1 cellular context compared by ENCODE assay signal in the genomic region with DNA sequence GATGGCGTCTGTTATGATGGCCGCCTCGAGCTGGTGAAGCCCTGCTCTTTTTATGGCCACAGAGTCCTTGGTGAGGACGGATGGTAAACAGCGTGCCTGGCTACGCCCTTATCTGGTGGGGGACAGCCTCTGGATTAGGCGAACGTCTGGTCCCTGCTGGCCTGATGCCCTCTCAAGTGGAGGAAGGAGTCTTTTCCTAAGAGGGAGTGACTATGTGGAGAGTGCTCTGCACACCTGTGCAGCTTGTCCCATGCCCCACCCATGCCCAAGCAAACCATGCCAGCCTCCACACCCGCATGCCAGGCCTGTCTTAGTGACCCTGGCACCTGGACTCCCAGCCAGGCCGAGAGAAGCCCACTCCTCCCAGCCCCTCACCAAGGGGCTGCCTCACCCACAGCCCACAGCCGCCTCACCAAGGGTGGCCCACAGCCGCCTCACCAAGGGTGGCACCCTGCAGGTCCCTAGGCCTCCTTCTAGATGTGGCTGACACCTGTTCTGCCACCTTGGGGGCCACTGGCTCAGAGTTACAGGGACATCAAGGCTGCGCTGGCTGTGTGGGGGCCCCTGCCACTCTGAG.
TF ChIP-seq lines count a peak whose summit lies in the region.

No MANE protein-coding gene starts in this region.

TF ChIP-seq in HepG2, 621 proteins besides CTCF, POLR2A, EP300 and RAD21 (continued from another document):
- TF ChIP-seq ZNF629 (CRISPR knock-in tag; conservative IDR thresholded peaks at IDR 0.05): no peak
- no peak for TF ChIP-seq ZNF580 (CRISPR knock-in tag; IDR thresholded peaks at IDR 0.05; ENCODE audit: borderline replicate concordance, low read depth)
- TF ChIP-seq CREB1 (IDR thresholded peaks at IDR 0.05): no peak
- TF ChIP-seq CREB1 (CRISPR knock-in tag; IDR thresholded peaks at IDR 0.05): no peak
- no peak for TF ChIP-seq FOXJ3 (CRISPR knock-in tag; IDR thresholded peaks at IDR 0.05; ENCODE audit: borderline replicate concordance)
- TF ChIP-seq HMG20A (CRISPR knock-in tag; IDR thresholded peaks at IDR 0.05; ENCODE audit: borderline replicate concordance): no peak
- TF ChIP-seq, protein P1, sequence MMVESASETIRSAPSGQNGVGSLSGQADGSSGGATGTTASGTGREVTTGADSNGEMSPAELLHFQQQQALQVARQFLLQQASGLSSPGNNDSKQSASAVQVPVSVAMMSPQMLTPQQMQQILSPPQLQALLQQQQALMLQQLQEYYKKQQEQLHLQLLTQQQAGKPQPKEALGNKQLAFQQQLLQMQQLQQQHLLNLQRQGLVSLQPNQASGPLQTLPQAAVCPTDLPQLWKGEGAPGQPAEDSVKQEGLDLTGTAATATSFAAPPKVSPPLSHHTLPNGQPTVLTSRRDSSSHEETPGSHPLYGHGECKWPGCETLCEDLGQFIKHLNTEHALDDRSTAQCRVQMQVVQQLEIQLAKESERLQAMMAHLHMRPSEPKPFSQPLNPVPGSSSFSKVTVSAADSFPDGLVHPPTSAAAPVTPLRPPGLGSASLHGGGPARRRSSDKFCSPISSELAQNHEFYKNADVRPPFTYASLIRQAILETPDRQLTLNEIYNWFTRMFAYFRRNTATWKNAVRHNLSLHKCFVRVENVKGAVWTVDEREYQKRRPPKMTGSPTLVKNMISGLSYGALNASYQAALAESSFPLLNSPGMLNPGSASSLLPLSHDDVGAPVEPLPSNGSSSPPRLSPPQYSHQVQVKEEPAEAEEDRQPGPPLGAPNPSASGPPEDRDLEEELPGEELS (CRISPR knock-in tag; IDR thresholded peaks at IDR 0.05): no peak
- no peak for TF ChIP-seq MEIS2 (CRISPR knock-in tag; IDR thresholded peaks at IDR 0.05)
- TF ChIP-seq ZMAT3 (CRISPR knock-in tag; conservative IDR thresholded peaks at IDR 0.05): no peak
- no peak for TF ChIP-seq TCF7 (IDR thresholded peaks at IDR 0.05; ENCODE audit: low read depth)
- no peak for TF ChIP-seq ZNF446 (CRISPR knock-in tag; IDR thresholded peaks at IDR 0.05)
- no peak for TF ChIP-seq ZNF44 (CRISPR knock-in tag; IDR thresholded peaks at IDR 0.05)
- no peak for TF ChIP-seq ZNF570 (CRISPR knock-in tag; IDR thresholded peaks at IDR 0.05; ENCODE audit: borderline replicate concordance)
- TF ChIP-seq SETDB1 (CRISPR knock-in tag; IDR thresholded peaks at IDR 0.05; ENCODE audit: borderline replicate concordance): no peak
- no peak for TF ChIP-seq WIZ (CRISPR knock-in tag; IDR thresholded peaks at IDR 0.05)
- no peak for TF ChIP-seq ZNF24 (IDR thresholded peaks at IDR 0.05)
TF ChIP-seq in HepG2: peak in this region for 0.
